In the genomic region with DNA sequence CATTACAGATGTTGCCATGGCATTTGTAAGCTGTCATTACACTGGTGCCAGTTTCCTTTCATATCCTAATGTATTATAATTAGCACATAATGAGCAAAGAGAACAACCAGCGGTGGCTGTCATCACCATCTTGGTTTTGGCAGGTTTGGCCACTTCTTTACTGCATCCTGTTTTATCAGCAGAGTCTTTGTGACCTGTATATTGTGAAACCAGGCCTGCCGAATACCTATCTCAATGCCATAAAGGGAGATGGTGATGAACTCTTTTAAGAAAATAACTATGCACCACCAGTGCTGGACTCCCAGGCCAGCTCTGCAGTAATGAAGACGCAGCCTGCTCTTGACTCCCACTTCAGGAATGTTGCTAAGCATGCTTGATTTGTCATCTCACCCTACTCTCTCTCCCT, we compare ENCODE assay signal across 18 cellular contexts.
DNase-seq lines count a peak whose midpoint lies in the region; ATAC-seq, FAIRE-seq and TF ChIP-seq lines count a peak whose summit lies in the region.
"Had no signal": no experiment of that assay in that cellular context is flagged by ENCODE, and none has a peak within 500 bp of the region (broad histone marks: within the 10 kb centered on the region; RNA-seq: fewer than 3 reads in every experiment).

No MANE protein-coding gene starts in this region.

- H3K36me3 ChIP-seq in mammary epithelial cell (ENCODE audit: insufficient read depth, low read length) (no peaks in the 10 kb centered on the region), keratinocyte (ENCODE audit: control insufficient read depth in 2 of 2, extremely low read depth in 1 of 2, insufficient read depth in 2 of 2, low read length in 2 of 2) (no peaks in the 10 kb centered on the region)
- H3K36me3 ChIP-seq: left ventricle myocardium inferior, sigmoid colon, upper lobe of right lung had no signal

- H3K9me3 ChIP-seq in mammary epithelial cell (replicated peaks; ENCODE audit: insufficient read depth, low read length) (no peaks in the 10 kb centered on the region), keratinocyte (ENCODE audit: control insufficient read depth, low read depth, low read length) (no peaks in the 10 kb centered on the region)
- H3K9me3 ChIP-seq: left ventricle myocardium inferior, sigmoid colon, upper lobe of right lung had no signal

- H3K4me1 ChIP-seq in mammary epithelial cell (ENCODE audit: insufficient read depth, low read length) (peaks cover 26% of the 10 kb centered on the region), keratinocyte (ENCODE audit: control insufficient read depth, extremely low read depth, insufficient read depth, low read length) (no peaks in the 10 kb centered on the region)
- H3K4me1 ChIP-seq: sigmoid colon, upper lobe of right lung had no signal

- H3K4me3 Mint-ChIP-seq in osteocyte (ENCODE audit: unreplicated experiment): no peak overlapping the region
- H3K4me3 Mint-ChIP-seq: activated B cell treated with CpG ODN at 0.5 μM for 24 hours; stimulated activated memory B cell treated with anti-CD40 and anti-IgM and Interleukin-4, amounts not matched to agents 10 μg/mL and 1 μg/mL and 100 μg/mL, for 72 hours had no signal

- peak; percentile 71 for FAIRE-seq in keratinocyte (lab: Jason Lieb, UNC)
- FAIRE-seq: A204.1, K562 had no signal

- no peaks in the 10 kb centered on the region for H3K9me3 Mint-ChIP-seq in osteocyte (ENCODE audit: unreplicated experiment)
- H3K9me3 Mint-ChIP-seq: activated B cell treated with CpG ODN at 0.5 μM for 24 hours; stimulated activated memory B cell treated with anti-CD40 and anti-IgM and Interleukin-4, amounts not matched to agents 10 μg/mL and 1 μg/mL and 100 μg/mL, for 72 hours had no signal

- no peaks in the 10 kb centered on the region for H3K9me1 ChIP-seq in keratinocyte (ENCODE audit: control insufficient read depth, extremely low read depth, insufficient read depth, low read length)

- no peak overlapping the region for H3K27ac Mint-ChIP-seq in osteocyte (ENCODE audit: unreplicated experiment)
- H3K27ac Mint-ChIP-seq: activated B cell treated with CpG ODN at 0.5 μM for 24 hours; stimulated activated memory B cell treated with anti-CD40 and anti-IgM and Interleukin-4, amounts not matched to agents 10 μg/mL and 1 μg/mL and 100 μg/mL, for 72 hours had no signal

- no TSS peak for BruUV-seq in mammary epithelial cell (replicated peaks; lab: Mats Ljungman, UMichigan)

- intact Hi-C loops in mammary epithelial cell (cut with micrococcal nuclease): loop anchor here (5.0 kb wide), 1 partner anchor 460 kb away; a partner anchor contains a TSS

- dilution Hi-C loops in mammary epithelial cell (cut with HindIII; ENCODE audit: low sequenced_read_pairs) (no loop called here), keratinocyte (cut with MboI; ENCODE audit: extremely low pct_ligation_motif_present, low sequenced_read_pairs) (no loop called here)

- H2AFZ ChIP-seq in mammary epithelial cell (ENCODE audit: low read depth, low read length): no peak overlapping the region
- no peak overlapping the region for H2AFZ ChIP-seq in keratinocyte (ENCODE audit: control insufficient read depth, low read length)

- DNase-seq in A172 (ENCODE audit: low spot score) (peak; percentile 16), HPDE6-E6E7 (ENCODE audit: extremely low spot score) (peak; percentile 75), mammary epithelial cell (peak; percentile 91), keratinocyte (ENCODE audit: low read depth, low spot score) (no peak), osteocyte (ENCODE audit: extremely low spot score, unreplicated experiment) (no peak)
- DNase-seq: activated B cell treated with CpG ODN at 0.5 μM for 24 hours; activated naive CD4-positive, alpha-beta T cell treated with Interleukin-2 at 50 U/mL for 16 hours; left ventricle myocardium inferior; NCI-H1694; sigmoid colon; upper lobe of right lung had no signal

- H3K4me3 ChIP-seq in mammary epithelial cell (replicated peaks in 1 of 3; ENCODE audit: insufficient read depth in 1 of 3, low read depth in 2 of 3, low read length in 3 of 3): no peak overlapping the region
- H3K4me3 ChIP-seq in keratinocyte (ENCODE audit: control insufficient read depth in 2 of 3, extremely low read depth in 1 of 3, insufficient read depth in 2 of 3, low read depth in 1 of 3, low read length in 3 of 3): no peak overlapping the region
- H3K4me3 ChIP-seq: K562, left ventricle myocardium inferior, sigmoid colon, upper lobe of right lung had no signal

- TF ChIP-seq CTCF in mammary epithelial cell (conservative IDR thresholded peaks at IDR 0.05 in 1 of 2, IDR thresholded peaks at IDR 0.05 in 1 of 2; ENCODE audit: extremely low read depth in 1 of 2, insufficient read depth in 1 of 2, low read depth in 1 of 2, low read length in 2 of 2) (no peak), keratinocyte (optimal IDR thresholded peaks at IDR 0.05 in 1 of 3, IDR thresholded peaks at IDR 0.05 in 1 of 3, conservative IDR thresholded peaks at IDR 0.05 in 1 of 3; ENCODE audit: extremely low read depth in 1 of 3, insufficient read depth in 2 of 3, low read length in 3 of 3) (no peak), osteocyte (IDR thresholded peaks at IDR 0.05) (no peak)

- CTCF ChIA-PET in mammary epithelial cell (lab: Charles Lee; ENCODE audit: low non-redundant PET): no interaction called here

- H3K4me2 ChIP-seq in mammary epithelial cell (ENCODE audit: insufficient read depth, low read depth, low read length): no peak overlapping the region
- H3K4me2 ChIP-seq in keratinocyte (ENCODE audit: control insufficient read depth, extremely low read depth, insufficient read depth, low read depth, low read length): no peak overlapping the region

- H3K79me2 ChIP-seq in mammary epithelial cell (ENCODE audit: insufficient read depth, low read length) (no peaks in the 10 kb centered on the region), keratinocyte (ENCODE audit: control insufficient read depth, insufficient read depth, low read length) (no peaks in the 10 kb centered on the region)

- H3K27ac ChIP-seq in mammary epithelial cell (ENCODE audit: insufficient read depth, low read depth, low read length): no peak overlapping the region
- H3K27ac ChIP-seq in keratinocyte (ENCODE audit: control insufficient read depth, insufficient read depth, low read length): no peak overlapping the region
- H3K27ac ChIP-seq: left ventricle myocardium inferior, sigmoid colon, upper lobe of right lung had no signal

- 47% methylated on average over 3 of the region's 3 CpGs for WGBS in mammary epithelial cell (ENCODE audit: low coverage, missing lambda C conversion rate)

- H3K9ac ChIP-seq in mammary epithelial cell (ENCODE audit: insufficient read depth, low read length): no peak overlapping the region
- H3K9ac ChIP-seq in keratinocyte (ENCODE audit: control insufficient read depth, extremely low read depth, insufficient read depth, low read length): no peak overlapping the region

- no peak for ATAC-seq in HG03175 (IDR thresholded peaks at IDR 0.05; ENCODE audit: unreplicated experiment)
- ATAC-seq in GM19395 (IDR thresholded peaks at IDR 0.05; ENCODE audit: unreplicated experiment): no peak
- no peak for ATAC-seq in HG02852 (IDR thresholded peaks at IDR 0.05; ENCODE audit: unreplicated experiment)
- ATAC-seq: K562; Panc1; stimulated activated memory B cell treated with anti-CD40 and anti-IgM and Interleukin-4, amounts not matched to agents 10 μg/mL and 1 μg/mL and 100 μg/mL, for 72 hours; upper lobe of right lung had no signal

- H3K27me3 ChIP-seq in mammary epithelial cell (ENCODE audit: insufficient read depth, low read length) (no peaks in the 10 kb centered on the region), keratinocyte (ENCODE audit: control insufficient read depth, extremely low read depth, insufficient read depth, low read length) (no peaks in the 10 kb centered on the region)
- H3K27me3 ChIP-seq: sigmoid colon, upper lobe of right lung had no signal

- no peaks in the 10 kb centered on the region for H3K36me3 Mint-ChIP-seq in osteocyte (ENCODE audit: unreplicated experiment)
- H3K36me3 Mint-ChIP-seq: stimulated activated memory B cell treated with anti-CD40 and anti-IgM and Interleukin-4, amounts not matched to agents 10 μg/mL and 1 μg/mL and 100 μg/mL, for 72 hours had no signal

- peaks cover 38% of the 10 kb centered on the region for H3K4me1 Mint-ChIP-seq in osteocyte (ENCODE audit: unreplicated experiment)
- H3K4me1 Mint-ChIP-seq: activated B cell treated with CpG ODN at 0.5 μM for 24 hours; stimulated activated memory B cell treated with anti-CD40 and anti-IgM and Interleukin-4, amounts not matched to agents 10 μg/mL and 1 μg/mL and 100 μg/mL, for 72 hours had no signal

- in situ Hi-C loops in mammary epithelial cell (cut with MboI; ENCODE audit: low sequenced_read_pairs in 2 of 2): no loop called here

- H4K20me1 ChIP-seq in mammary epithelial cell (ENCODE audit: insufficient read depth, low read length) (no peaks in the 10 kb centered on the region), keratinocyte (ENCODE audit: control insufficient read depth, extremely low read depth, insufficient read depth, low read length) (no peaks in the 10 kb centered on the region)

- no peaks in the 10 kb centered on the region for H3K27me3 Mint-ChIP-seq in osteocyte (ENCODE audit: unreplicated experiment)
- H3K27me3 Mint-ChIP-seq: activated B cell treated with CpG ODN at 0.5 μM for 24 hours; stimulated activated memory B cell treated with anti-CD40 and anti-IgM and Interleukin-4, amounts not matched to agents 10 μg/mL and 1 μg/mL and 100 μg/mL, for 72 hours had no signal

Comparison
In these comparisons a context has a peak if more than half of its experiments do, and no peak if none do; other contexts are left out.
1. DNase-seq: peak in A172 (single experiment), HPDE6-E6E7 (single experiment) and mammary epithelial cell (single experiment); none in keratinocyte (single experiment) and osteocyte (single experiment).